ENCODE assay signal across 2 cellular contexts in the genomic region with DNA sequence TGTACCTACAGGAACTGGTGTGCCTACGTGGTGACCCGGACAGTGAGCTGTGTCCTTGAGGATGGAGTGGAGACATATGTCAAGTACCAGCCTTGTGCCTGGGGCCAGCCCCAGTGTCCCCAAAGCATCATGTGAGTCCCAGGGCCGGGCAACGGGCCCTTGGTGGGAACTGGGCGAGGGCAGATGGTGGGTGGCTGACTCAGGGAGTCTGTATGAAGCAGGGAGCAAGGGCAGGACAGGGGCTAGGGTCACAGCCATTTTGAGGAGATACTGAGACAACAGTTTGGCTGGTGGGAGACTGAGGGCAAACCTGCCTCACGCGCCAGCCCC.
TF ChIP-seq lines count a peak whose summit lies in the region.

No MANE protein-coding gene starts in this region.

TF ChIP-seq in IMR-90, 13 proteins besides CTCF, POLR2A, EP300 and RAD21:
- no peak for TF ChIP-seq BHLHE40 (IDR thresholded peaks at IDR 0.05; ENCODE audit: low read depth, low read length)
- no peak for TF ChIP-seq MAFK (IDR thresholded peaks at IDR 0.05; ENCODE audit: low read depth, low read length)
- TF ChIP-seq RCOR1 (IDR thresholded peaks at IDR 0.05; ENCODE audit: insufficient replicate concordance, low read length), result no peak
- no peak for TF ChIP-seq CHD1 (IDR thresholded peaks at IDR 0.05; ENCODE audit: low read depth, low read length)
- TF ChIP-seq MXI1 (IDR thresholded peaks at IDR 0.05; ENCODE audit: borderline replicate concordance, low read depth, low read length), result no peak
- TF ChIP-seq MAZ (IDR thresholded peaks at IDR 0.05; ENCODE audit: borderline replicate concordance, low read depth, low read length), result no peak
- TF ChIP-seq RFX5 (IDR thresholded peaks at IDR 0.05; ENCODE audit: low read depth, low read length), result no peak
- TF ChIP-seq CEBPB (IDR thresholded peaks at IDR 0.05; ENCODE audit: low read depth, low read length), result no peak
- no peak for TF ChIP-seq SMC3 (IDR thresholded peaks at IDR 0.05; ENCODE audit: low read depth, low read length)
- no peak for TF ChIP-seq NFE2L2 (IDR thresholded peaks at IDR 0.05; ENCODE audit: low read depth, low read length)
- TF ChIP-seq, protein P1, sequence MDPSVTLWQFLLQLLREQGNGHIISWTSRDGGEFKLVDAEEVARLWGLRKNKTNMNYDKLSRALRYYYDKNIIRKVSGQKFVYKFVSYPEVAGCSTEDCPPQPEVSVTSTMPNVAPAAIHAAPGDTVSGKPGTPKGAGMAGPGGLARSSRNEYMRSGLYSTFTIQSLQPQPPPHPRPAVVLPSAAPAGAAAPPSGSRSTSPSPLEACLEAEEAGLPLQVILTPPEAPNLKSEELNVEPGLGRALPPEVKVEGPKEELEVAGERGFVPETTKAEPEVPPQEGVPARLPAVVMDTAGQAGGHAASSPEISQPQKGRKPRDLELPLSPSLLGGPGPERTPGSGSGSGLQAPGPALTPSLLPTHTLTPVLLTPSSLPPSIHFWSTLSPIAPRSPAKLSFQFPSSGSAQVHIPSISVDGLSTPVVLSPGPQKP (IDR thresholded peaks at IDR 0.05; ENCODE audit: borderline replicate concordance, low read depth, low read length), result no peak
- no peak for TF ChIP-seq FOS (IDR thresholded peaks at IDR 0.05; ENCODE audit: low read depth, low read length)
- TF ChIP-seq, protein P2, sequence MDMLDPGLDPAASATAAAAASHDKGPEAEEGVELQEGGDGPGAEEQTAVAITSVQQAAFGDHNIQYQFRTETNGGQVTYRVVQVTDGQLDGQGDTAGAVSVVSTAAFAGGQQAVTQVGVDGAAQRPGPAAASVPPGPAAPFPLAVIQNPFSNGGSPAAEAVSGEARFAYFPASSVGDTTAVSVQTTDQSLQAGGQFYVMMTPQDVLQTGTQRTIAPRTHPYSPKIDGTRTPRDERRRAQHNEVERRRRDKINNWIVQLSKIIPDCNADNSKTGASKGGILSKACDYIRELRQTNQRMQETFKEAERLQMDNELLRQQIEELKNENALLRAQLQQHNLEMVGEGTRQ (IDR thresholded peaks at IDR 0.05; ENCODE audit: low read depth, low read length), result no peak

TF ChIP-seq in liver, 16 proteins besides CTCF, POLR2A, EP300 and RAD21:
- TF ChIP-seq GABPA (IDR thresholded peaks at IDR 0.05 in 1 of 2, conservative IDR thresholded peaks at IDR 0.05 in 1 of 2) (no peak), YY1 (IDR thresholded peaks at IDR 0.05) (no peak), EGR1 (IDR thresholded peaks at IDR 0.05; ENCODE audit: low read depth in 2 of 2) (no peak), FOXA2 (IDR thresholded peaks at IDR 0.05) (no peak), RXRA (IDR thresholded peaks at IDR 0.05) (no peak), NR2F2 (IDR thresholded peaks at IDR 0.05) (no peak), JUND (IDR thresholded peaks at IDR 0.05) (no peak), FOXA1 (IDR thresholded peaks at IDR 0.05) (no peak), HNF4G (IDR thresholded peaks at IDR 0.05) (no peak), SP1 (IDR thresholded peaks at IDR 0.05) (no peak)
- TF ChIP-seq, protein P3, sequence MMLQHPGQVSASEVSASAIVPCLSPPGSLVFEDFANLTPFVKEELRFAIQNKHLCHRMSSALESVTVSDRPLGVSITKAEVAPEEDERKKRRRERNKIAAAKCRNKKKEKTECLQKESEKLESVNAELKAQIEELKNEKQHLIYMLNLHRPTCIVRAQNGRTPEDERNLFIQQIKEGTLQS (IDR thresholded peaks at IDR 0.05), result no peak
- TF ChIP-seq, protein P4, sequence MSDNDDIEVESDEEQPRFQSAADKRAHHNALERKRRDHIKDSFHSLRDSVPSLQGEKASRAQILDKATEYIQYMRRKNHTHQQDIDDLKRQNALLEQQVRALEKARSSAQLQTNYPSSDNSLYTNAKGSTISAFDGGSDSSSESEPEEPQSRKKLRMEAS (IDR thresholded peaks at IDR 0.05), result no peak
- TF ChIP-seq, protein P5, sequence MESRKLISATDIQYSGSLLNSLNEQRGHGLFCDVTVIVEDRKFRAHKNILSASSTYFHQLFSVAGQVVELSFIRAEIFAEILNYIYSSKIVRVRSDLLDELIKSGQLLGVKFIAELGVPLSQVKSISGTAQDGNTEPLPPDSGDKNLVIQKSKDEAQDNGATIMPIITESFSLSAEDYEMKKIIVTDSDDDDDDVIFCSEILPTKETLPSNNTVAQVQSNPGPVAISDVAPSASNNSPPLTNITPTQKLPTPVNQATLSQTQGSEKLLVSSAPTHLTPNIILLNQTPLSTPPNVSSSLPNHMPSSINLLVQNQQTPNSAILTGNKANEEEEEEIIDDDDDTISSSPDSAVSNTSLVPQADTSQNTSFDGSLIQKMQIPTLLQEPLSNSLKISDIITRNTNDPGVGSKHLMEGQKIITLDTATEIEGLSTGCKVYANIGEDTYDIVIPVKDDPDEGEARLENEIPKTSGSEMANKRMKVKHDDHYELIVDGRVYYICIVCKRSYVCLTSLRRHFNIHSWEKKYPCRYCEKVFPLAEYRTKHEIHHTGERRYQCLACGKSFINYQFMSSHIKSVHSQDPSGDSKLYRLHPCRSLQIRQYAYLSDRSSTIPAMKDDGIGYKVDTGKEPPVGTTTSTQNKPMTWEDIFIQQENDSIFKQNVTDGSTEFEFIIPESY (IDR thresholded peaks at IDR 0.05), result no peak
- TF ChIP-seq, protein P6, sequence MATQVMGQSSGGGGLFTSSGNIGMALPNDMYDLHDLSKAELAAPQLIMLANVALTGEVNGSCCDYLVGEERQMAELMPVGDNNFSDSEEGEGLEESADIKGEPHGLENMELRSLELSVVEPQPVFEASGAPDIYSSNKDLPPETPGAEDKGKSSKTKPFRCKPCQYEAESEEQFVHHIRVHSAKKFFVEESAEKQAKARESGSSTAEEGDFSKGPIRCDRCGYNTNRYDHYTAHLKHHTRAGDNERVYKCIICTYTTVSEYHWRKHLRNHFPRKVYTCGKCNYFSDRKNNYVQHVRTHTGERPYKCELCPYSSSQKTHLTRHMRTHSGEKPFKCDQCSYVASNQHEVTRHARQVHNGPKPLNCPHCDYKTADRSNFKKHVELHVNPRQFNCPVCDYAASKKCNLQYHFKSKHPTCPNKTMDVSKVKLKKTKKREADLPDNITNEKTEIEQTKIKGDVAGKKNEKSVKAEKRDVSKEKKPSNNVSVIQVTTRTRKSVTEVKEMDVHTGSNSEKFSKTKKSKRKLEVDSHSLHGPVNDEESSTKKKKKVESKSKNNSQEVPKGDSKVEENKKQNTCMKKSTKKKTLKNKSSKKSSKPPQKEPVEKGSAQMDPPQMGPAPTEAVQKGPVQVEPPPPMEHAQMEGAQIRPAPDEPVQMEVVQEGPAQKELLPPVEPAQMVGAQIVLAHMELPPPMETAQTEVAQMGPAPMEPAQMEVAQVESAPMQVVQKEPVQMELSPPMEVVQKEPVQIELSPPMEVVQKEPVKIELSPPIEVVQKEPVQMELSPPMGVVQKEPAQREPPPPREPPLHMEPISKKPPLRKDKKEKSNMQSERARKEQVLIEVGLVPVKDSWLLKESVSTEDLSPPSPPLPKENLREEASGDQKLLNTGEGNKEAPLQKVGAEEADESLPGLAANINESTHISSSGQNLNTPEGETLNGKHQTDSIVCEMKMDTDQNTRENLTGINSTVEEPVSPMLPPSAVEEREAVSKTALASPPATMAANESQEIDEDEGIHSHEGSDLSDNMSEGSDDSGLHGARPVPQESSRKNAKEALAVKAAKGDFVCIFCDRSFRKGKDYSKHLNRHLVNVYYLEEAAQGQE (IDR thresholded peaks at IDR 0.05), result no peak
